Comparison of ENCODE assay signal across 1 cellular context in the genomic region with DNA sequence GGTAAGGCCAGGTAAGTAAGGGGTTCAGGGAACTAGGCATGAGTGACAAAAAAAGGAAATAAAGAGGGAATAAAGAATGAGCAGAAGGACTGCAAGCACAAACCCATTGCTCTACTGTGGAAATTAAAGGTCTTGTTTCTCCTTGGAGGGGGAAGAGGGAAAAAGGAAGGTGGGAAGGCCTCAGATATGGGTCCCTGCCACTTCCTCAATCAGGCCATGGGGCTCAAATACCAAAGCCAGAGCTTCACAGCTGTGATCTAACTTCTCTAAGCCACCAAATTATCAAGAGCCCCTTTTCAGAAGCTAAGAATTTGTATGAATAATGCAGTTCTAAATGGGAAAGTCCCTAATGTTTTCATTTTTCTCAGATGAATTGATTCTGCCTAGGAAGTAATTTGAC.
TF ChIP-seq lines count a peak whose summit lies in the region.

No MANE protein-coding gene starts in this region.

TF ChIP-seq in K562, 482 proteins besides CTCF, POLR2A, EP300 and RAD21 (continued from another document):
- TF ChIP-seq ARID4B (CRISPR knock-in tag; IDR thresholded peaks at IDR 0.05): no peak
